9 cellular contexts compared by ENCODE assay signal in genomic region chr16:81261049-81261648, GRCh38. TPM values are rescaled to one million over a fixed set of nuclear protein-coding genes. Genes with fewer than 3 reads are reported as not detected.
DNase-seq lines count a peak whose midpoint lies in the region; ATAC-seq, FAIRE-seq and TF ChIP-seq lines count a peak whose summit lies in the region.
"Had no signal": no experiment of that assay in that cellular context is flagged by ENCODE, and none has a peak within 500 bp of the region (broad histone marks: within the 10 kb centered on the region; RNA-seq: fewer than 3 reads in every experiment).

No MANE protein-coding gene starts in this region.

- ATAC-seq in K562 (peak; percentile 88), GM21576 (IDR thresholded peaks at IDR 0.05; ENCODE audit: unreplicated experiment) (no peak), right cardiac atrium (no peak), HG03469 (IDR thresholded peaks at IDR 0.05; ENCODE audit: unreplicated experiment) (no peak)

- H3K36me3 Mint-ChIP-seq in neural crest cell (ENCODE audit: low read depth): no peaks in the 10 kb centered on the region

- in situ Hi-C loops in K562 (cut with MboI): no loop called here

- BruUV-seq in K562 (replicated peaks; lab: Mats Ljungman, UMichigan): no TSS peak

- no peaks in the 10 kb centered on the region for H3K9me1 ChIP-seq in K562 (ENCODE audit: control insufficient read depth, insufficient read depth, low read length)

- H3K9me3 Mint-ChIP-seq in neural crest cell: peaks cover 7% of the 10 kb centered on the region

- H3K4me1 ChIP-seq in K562 (replicated peaks in 1 of 2; ENCODE audit: control insufficient read depth in 2 of 2, insufficient read depth in 2 of 2, low read length in 2 of 2): no peaks in the 10 kb centered on the region; a peak in 1 of 5 replicates
- peaks cover 1% of the 10 kb centered on the region for H3K4me1 ChIP-seq in right cardiac atrium (ENCODE audit: control insufficient read depth, insufficient read depth, low read length)

- no peak overlapping the region for H3K9ac ChIP-seq in K562 (ENCODE audit: insufficient read depth in 1 of 2, low read depth in 2 of 2, low read length in 2 of 2)

- CTCF ChIA-PET in K562 (lab: Yijun Ruan, JAX; ENCODE audit: low intra/inter-chr PET ratio): no interaction called here

- no peak overlapping the region for H3K4me3 Mint-ChIP-seq in neural crest cell

- no peak for TF ChIP-seq EP300 in K562 (IDR thresholded peaks at IDR 0.05; ENCODE audit: low read length)

- no peak for TF ChIP-seq POLR2A in K562 (conservative IDR thresholded peaks at IDR 0.05)

- DNase-seq in ELF-1 (ENCODE audit: low read depth, low spot score) (peak; percentile 45), NCI-H460 (ENCODE audit: extremely low read depth, low read depth) (peak; percentile 11), K562 (ENCODE audit: extremely low read depth in 1 of 4, low spot score in 3 of 4) (peak; percentile 52 to 80 (median 69)), neural crest cell (ENCODE audit: low read depth, low spot score) (no peak), MG63 (no peak), right cardiac atrium (no peak)

- POLR2A ChIA-PET in K562 (lab: Yijun Ruan, JAX): interaction anchor here (0.6 to 1.5 kb wide), 7 partner anchors 10 to 461 kb away, joined by 3 to 5 read pairs (median 3); no protein-coding TSS in a partner anchor

- H3K4me2 ChIP-seq in K562 (ENCODE audit: insufficient read depth, low read length): 0 out of 2 replicates have a peak overlapping the region, but pooled peaks have one; percentile 10

- H2AFZ ChIP-seq in K562 (ENCODE audit: low read depth, low read length): peak overlapping the region; percentile 8; the same call in 1 of the 2 replicates

- TF ChIP-seq CTCF in K562 (IDR thresholded peaks at IDR 0.05 in 2 of 3, conservative IDR thresholded peaks at IDR 0.05 in 1 of 3; ENCODE audit: insufficient read depth in 2 of 3, low read depth in 1 of 3, low read length in 3 of 3) (peak; percentile 72 to 89 (median 79)), neural crest cell (conservative IDR thresholded peaks at IDR 0.05) (peak; percentile 61)

- peak in 1 of 2 experiments; percentile 52; a peak in 2 of 4 replicates for TF ChIP-seq RAD21 in K562 (CRISPR knock-in tag; conservative IDR thresholded peaks at IDR 0.05 in 1 of 2, IDR thresholded peaks at IDR 0.05 in 1 of 2)

- H4K20me1 ChIP-seq in K562 (replicated peaks; ENCODE audit: control insufficient read depth, insufficient read depth, low read length): no peaks in the 10 kb centered on the region

- H3K36me3 ChIP-seq in K562 (ENCODE audit: control insufficient read depth, insufficient read depth, low read length) (no peaks in the 10 kb centered on the region), MG63 (no peaks in the 10 kb centered on the region)

- no peaks in the 10 kb centered on the region for H3K79me2 ChIP-seq in K562 (ENCODE audit: control insufficient read depth, insufficient read depth, low read length)

- H3K27ac Mint-ChIP-seq in neural crest cell (ENCODE audit: unreplicated experiment): peak overlapping the region; percentile 67

- H3K4me1 Mint-ChIP-seq in neural crest cell: no peaks in the 10 kb centered on the region

- H3K4me3 ChIP-seq in K562: no peak overlapping the region
- H3K4me3 ChIP-seq in MG63: no peak overlapping the region
- H3K4me3 ChIP-seq in right cardiac atrium (ENCODE audit: low read length): no peak overlapping the region

- peaks cover 32 to 43% of the 10 kb centered on the region in 2 experiments for H3K27me3 ChIP-seq in K562 (ENCODE audit: control insufficient read depth in 2 of 2, insufficient read depth in 2 of 2, low read length in 2 of 2)
- no peaks in the 10 kb centered on the region for H3K27me3 ChIP-seq in MG63
- H3K27me3 ChIP-seq in right cardiac atrium (ENCODE audit: control insufficient read depth, insufficient read depth): no peaks in the 10 kb centered on the region

- WGBS in K562 (ENCODE audit: insufficient coverage, low coverage, missing lambda C conversion rate): 30% methylated on average over 11 of the region's 11 CpGs
- 69% methylated on average over 11 of the region's 11 CpGs for WGBS in right cardiac atrium

- H3K27ac ChIP-seq in K562 (ENCODE audit: extremely low read depth, low read depth, low read length) (no peak overlapping the region), right cardiac atrium (ENCODE audit: low read length) (no peak overlapping the region)

- no peaks in the 10 kb centered on the region; the same call in 1 of the 2 replicates for H3K9me3 ChIP-seq in K562 (replicated peaks; ENCODE audit: control insufficient read depth, insufficient read depth, low read depth, low read length)
- H3K9me3 ChIP-seq in MG63: no peaks in the 10 kb centered on the region
- H3K9me3 ChIP-seq in right cardiac atrium (ENCODE audit: control insufficient read depth, low read length): no peaks in the 10 kb centered on the region

- FAIRE-seq in K562 (lab: Jason Lieb, UNC): peak; percentile 84

- intact Hi-C loops in K562 (cut with micrococcal nuclease) (no loop called here), right cardiac atrium (cut with DNase I) (no loop called here)

- H3K27me3 Mint-ChIP-seq in neural crest cell (ENCODE audit: low read depth): no peaks in the 10 kb centered on the region

TF ChIP-seq in K562, 482 proteins besides CTCF, POLR2A, EP300 and RAD21 (continues in another document):
- TF ChIP-seq SOX6 (IDR thresholded peaks at IDR 0.05): 0 out of 2 replicates have a peak, but pooled peaks have one; percentile 14
- TF ChIP-seq, protein P1, sequence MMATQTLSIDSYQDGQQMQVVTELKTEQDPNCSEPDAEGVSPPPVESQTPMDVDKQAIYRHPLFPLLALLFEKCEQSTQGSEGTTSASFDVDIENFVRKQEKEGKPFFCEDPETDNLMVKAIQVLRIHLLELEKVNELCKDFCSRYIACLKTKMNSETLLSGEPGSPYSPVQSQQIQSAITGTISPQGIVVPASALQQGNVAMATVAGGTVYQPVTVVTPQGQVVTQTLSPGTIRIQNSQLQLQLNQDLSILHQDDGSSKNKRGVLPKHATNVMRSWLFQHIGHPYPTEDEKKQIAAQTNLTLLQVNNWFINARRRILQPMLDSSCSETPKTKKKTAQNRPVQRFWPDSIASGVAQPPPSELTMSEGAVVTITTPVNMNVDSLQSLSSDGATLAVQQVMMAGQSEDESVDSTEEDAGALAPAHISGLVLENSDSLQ (IDR thresholded peaks at IDR 0.05): no peak
- TF ChIP-seq ZEB2 (IDR thresholded peaks at IDR 0.05): 0 out of 2 replicates have a peak, but pooled peaks have one; percentile 31

RNA-seq across cellular contexts. Expression of gene BCO1, which starts 22.7 kb away (rescaled TPM):
- total RNA-seq in NCI-H460 (2014; rRNA removed; shearing (Covaris generic)): not detected in 2 replicates
- not detected in 2 replicates for polyA plus RNA-seq in NCI-H460 (2014; cell fraction: nucleus; rRNA removed)
- not detected in 2 replicates for total RNA-seq in K562 (2011; cell fraction: chromatin; rRNA removed; ENCODE audit: low replicate concordance)
- not detected in 2 replicates for total RNA-seq in K562 (2011; cell fraction: nucleolus; rRNA removed)
- not detected in 2 replicates for total RNA-seq in K562 (2011; cell fraction: nucleoplasm; rRNA removed)
- total RNA-seq in K562 (2014; rRNA removed): not detected in 2 replicates
- not detected in 2 replicates for total RNA-seq in K562 (2014; rRNA removed; fragmentation: Illumina TruSeq; extraction: Trizol)
- not detected in 2 replicates for total RNA-seq in K562 (2015; rRNA removed; fragmentation: Illumina TruSeq; extraction: Trizol)
- not detected in 2 replicates for total RNA-seq in K562 (2021)
- polyA plus RNA-seq in K562 (2011; rRNA removed): not detected in 2 replicates
- polyA plus RNA-seq in K562 (2011; cell fraction: cytosol; rRNA removed): not detected in 2 replicates
- not detected in 2 replicates for polyA plus RNA-seq in K562 (2011; cell fraction: nucleus; rRNA removed)
- not detected in 2 replicates for polyA plus RNA-seq in K562 (2012)
- not detected in 2 replicates for polyA plus RNA-seq in K562 (2014; fragmentation: Illumina TruSeq; extraction: Trizol)
- not detected for polyA plus RNA-seq in K562 (2014; fragmentation: Nextera tagmentation; extraction: Ambion mirVana)
- not detected in 2 replicates for polyA plus RNA-seq in K562 (2014; rRNA removed)
- not detected in 2 replicates for polyA minus RNA-seq in K562 (2011; rRNA and poly(A)+ RNA removed)
- not detected in 2 replicates for polyA minus RNA-seq in K562 (2011; cell fraction: cytosol; rRNA and poly(A)+ RNA removed)
- polyA minus RNA-seq in K562 (2011; cell fraction: nucleus; rRNA and poly(A)+ RNA removed): not detected in 2 replicates
- not detected in 2 replicates for total RNA-seq in neural crest cell
- total RNA-seq in MG63 (2014; rRNA removed; shearing (Covaris generic); ENCODE audit: low replicate concordance): not detected in 2 replicates
- not detected for total RNA-seq in right cardiac atrium
- not detected for polyA plus RNA-seq in right cardiac atrium
- total RNA-seq: LHCN-M2 had no signal

RNA-seq across cellular contexts. Expression of gene GAN, which starts 53.6 kb away (rescaled TPM):
- total RNA-seq in NCI-H460 (2014; rRNA removed; shearing (Covaris generic)): 7.0 and 7.5 TPM in 2 replicates
- polyA plus RNA-seq in NCI-H460 (2014; cell fraction: nucleus; rRNA removed): 2.3 and 2.7 TPM in 2 replicates
- 14.1 and 27.3 TPM in 2 replicates for total RNA-seq in K562 (2011; cell fraction: chromatin; rRNA removed; ENCODE audit: low replicate concordance)
- total RNA-seq in K562 (2011; cell fraction: nucleolus; rRNA removed): 7.5 and 10.0 TPM in 2 replicates
- total RNA-seq in K562 (2011; cell fraction: nucleoplasm; rRNA removed): 14.9 and 22.9 TPM in 2 replicates
- 5.2 and 6.4 TPM in 2 replicates for total RNA-seq in K562 (2014; rRNA removed)
- total RNA-seq in K562 (2014; rRNA removed; fragmentation: Illumina TruSeq; extraction: Trizol): 10.8 and 13.0 TPM in 2 replicates
- total RNA-seq in K562 (2015; rRNA removed; fragmentation: Illumina TruSeq; extraction: Trizol): 9.7 and 10.3 TPM in 2 replicates
- total RNA-seq in K562 (2021): 14.2 and 15.1 TPM in 2 replicates
- polyA plus RNA-seq in K562 (2011; rRNA removed): 6.2 and 6.8 TPM in 2 replicates
- polyA plus RNA-seq in K562 (2011; cell fraction: cytosol; rRNA removed): 2.5 and 4.0 TPM in 2 replicates
- polyA plus RNA-seq in K562 (2011; cell fraction: nucleus; rRNA removed): 5.1 and 6.8 TPM in 2 replicates
- 1.7 and 2.0 TPM in 2 replicates for polyA plus RNA-seq in K562 (2012)
- polyA plus RNA-seq in K562 (2014; fragmentation: Illumina TruSeq; extraction: Trizol): 2.3 and 2.5 TPM in 2 replicates
- 1 to 10 TPM in 1 of 2 experiments, under 1 TPM in 1; 0.83 to 2.1 TPM for polyA plus RNA-seq in K562 (2014; fragmentation: Nextera tagmentation; extraction: Ambion mirVana)
- 3.3 and 3.5 TPM in 2 replicates for polyA plus RNA-seq in K562 (2014; rRNA removed)
- 33.1 and 33.6 TPM in 2 replicates for polyA minus RNA-seq in K562 (2011; rRNA and poly(A)+ RNA removed)
- 12.4 and 18.1 TPM in 2 replicates for polyA minus RNA-seq in K562 (2011; cell fraction: cytosol; rRNA and poly(A)+ RNA removed)
- 8.2 and 16.6 TPM in 2 replicates for polyA minus RNA-seq in K562 (2011; cell fraction: nucleus; rRNA and poly(A)+ RNA removed)
- total RNA-seq in neural crest cell: 16.1 and 18.6 TPM in 2 replicates
- total RNA-seq in MG63 (2014; rRNA removed; shearing (Covaris generic); ENCODE audit: low replicate concordance): 1.9 and 2.5 TPM in 2 replicates
- 10 to 100 TPM in 2 of 4 donors, 1 to 10 TPM in 2; 8.7 to 11.0 (median 9.7) TPM for total RNA-seq in right cardiac atrium
- polyA plus RNA-seq in right cardiac atrium: 1.2 TPM

Comparison
In these comparisons a context has a peak if more than half of its experiments do, and no peak if none do; other contexts are left out.
1. DNase-seq: peak in ELF-1 (single experiment), NCI-H460 (single experiment) and K562 (4 of 4); none in neural crest cell (single experiment), MG63 (single experiment) and right cardiac atrium (0 of 3).